Comparison of ENCODE assay signal across 22 cellular contexts in genomic region chr16:85658504-85659326, GRCh38. TPM values are rescaled to one million over a fixed set of nuclear protein-coding genes. Genes with fewer than 3 reads are reported as not detected.
DNase-seq lines count a peak whose midpoint lies in the region; ATAC-seq and TF ChIP-seq lines count a peak whose summit lies in the region.
"Had no signal": no experiment of that assay in that cellular context is flagged by ENCODE, and none has a peak within 500 bp of the region (broad histone marks: within the 10 kb centered on the region; RNA-seq: fewer than 3 reads in every experiment).

No MANE protein-coding gene starts in this region.

- no peak overlapping the region for H3K4me3 ChIP-seq in endocrine pancreas (ENCODE audit: control insufficient read depth, insufficient read depth, low read length)
- H3K4me3 ChIP-seq: gastrocnemius medialis, ovary, vagina had no signal

- peaks cover 27% of the 10 kb centered on the region for H3K4me1 Mint-ChIP-seq in neural crest cell
- H3K4me1 Mint-ChIP-seq: activated naive CD8-positive, alpha-beta T cell treated with anti-CD3 and anti-CD28 coated beads for 36 hours had no signal

- no peaks in the 10 kb centered on the region for H3K27me3 ChIP-seq in endocrine pancreas (ENCODE audit: control insufficient read depth, insufficient read depth, low read length)
- H3K27me3 ChIP-seq: gastrocnemius medialis, ovary, vagina had no signal

- H3K9ac ChIP-seq in endocrine pancreas (ENCODE audit: control insufficient read depth, insufficient read depth, low read length) = peak overlapping the region; percentile 54

- peaks cover 9% of the 10 kb centered on the region for H3K36me3 Mint-ChIP-seq in neural crest cell (ENCODE audit: low read depth)
- H3K36me3 Mint-ChIP-seq: natural killer cell treated with Interleukin-12 subunit alpha and Interleukin-12 subunit beta and Interleukin-15 and Interleukin-18, amount 100 ng/mL, for 72 hours had no signal

- H3K4me3 Mint-ChIP-seq in neural crest cell = peak overlapping the region; percentile 73
- H3K4me3 Mint-ChIP-seq: activated naive CD8-positive, alpha-beta T cell treated with anti-CD3 and anti-CD28 coated beads for 36 hours; CD8-positive, alpha-beta memory T cell; H9; natural killer cell treated with Interleukin-12 subunit alpha and Interleukin-12 subunit beta and Interleukin-15 and Interleukin-18, amount 100 ng/mL, for 72 hours; stimulated activated naive CD8-positive, alpha-beta T cell treated with anti-CD3 and anti-CD28 coated beads, Interleukin-15, Interleukin-2, amounts not matched to agents 100 ng/mL and 50 ng/mL, for 24 hours had no signal

- no peaks in the 10 kb centered on the region for H3K9me3 ChIP-seq in endocrine pancreas (ENCODE audit: control insufficient read depth, low read length)
- H3K9me3 ChIP-seq: gastrocnemius medialis, ovary, vagina had no signal

- peak; percentile 24 for DNase-seq in Right ventricle myocardium superior
- no peak for DNase-seq in left cardiac atrium
- DNase-seq in neural crest cell (ENCODE audit: low read depth, low spot score) = no peak
- DNase-seq in activated effector memory CD4-positive, alpha-beta T cell treated with anti-CD3 and anti-CD28 coated beads, Interleukin-2, amount 50 U/mL, for 16 hours = no peak
- DNase-seq in NOMO-1 treated with DMSO at 0.1 percent for 48 hours (lab: John Stamatoyannopoulos, UW; ENCODE audit: unreplicated experiment) = no peak
- DNase-seq in LoVo (ENCODE audit: low spot score) = no peak
- DNase-seq: activated CD4-positive, alpha-beta T cell treated with anti-CD3 and anti-CD28 coated beads, Interleukin-2, amount 50 U/mL, for 48 hours; activated naive CD8-positive, alpha-beta T cell treated with anti-CD3 and anti-CD28 coated beads for 36 hours; dermis blood vessel endothelial cell; DMS153; gastrocnemius medialis; NCI-H1930; NCI-H69 had no signal

- H3K36me3 ChIP-seq in endocrine pancreas (ENCODE audit: control insufficient read depth, insufficient read depth, low read length) = no peaks in the 10 kb centered on the region
- H3K36me3 ChIP-seq: ovary had no signal

- peaks cover 9% of the 10 kb centered on the region for H3K27me3 Mint-ChIP-seq in neural crest cell (ENCODE audit: low read depth)
- H3K27me3 Mint-ChIP-seq: activated naive CD8-positive, alpha-beta T cell treated with anti-CD3 and anti-CD28 coated beads for 36 hours; CD8-positive, alpha-beta memory T cell; natural killer cell treated with Interleukin-12 subunit alpha and Interleukin-12 subunit beta and Interleukin-15 and Interleukin-18, amount 100 ng/mL, for 72 hours; stimulated activated naive CD8-positive, alpha-beta T cell treated with anti-CD3 and anti-CD28 coated beads, Interleukin-15, Interleukin-2, amounts not matched to agents 100 ng/mL and 50 ng/mL, for 24 hours had no signal

- ATAC-seq in Right ventricle myocardium superior (ENCODE audit: poor library complexity) = no peak
- no peak for ATAC-seq in left cardiac atrium
- no peak for ATAC-seq in HG03571 (IDR thresholded peaks at IDR 0.05; ENCODE audit: unreplicated experiment)
- ATAC-seq: sciatic nerve had no signal

- no peaks in the 10 kb centered on the region for H3K4me1 ChIP-seq in endocrine pancreas (ENCODE audit: control insufficient read depth, insufficient read depth, low read length)

- TF ChIP-seq CTCF in neural crest cell (conservative IDR thresholded peaks at IDR 0.05) = no peak

- no peaks in the 10 kb centered on the region for H3K9me3 Mint-ChIP-seq in neural crest cell
- H3K9me3 Mint-ChIP-seq: activated naive CD8-positive, alpha-beta T cell treated with anti-CD3 and anti-CD28 coated beads for 36 hours; CD8-positive, alpha-beta memory T cell; H9; natural killer cell treated with Interleukin-12 subunit alpha and Interleukin-12 subunit beta and Interleukin-15 and Interleukin-18, amount 100 ng/mL, for 72 hours; stimulated activated naive CD8-positive, alpha-beta T cell treated with anti-CD3 and anti-CD28 coated beads, Interleukin-15, Interleukin-2, amounts not matched to agents 100 ng/mL and 50 ng/mL, for 24 hours had no signal

- intact Hi-C loops in Right ventricle myocardium superior (cut with DNase I) (loop anchor here (10.0 kb wide), 1 partner anchor 56 kb away; no protein-coding TSS in a partner anchor), left cardiac atrium (cut with DNase I) (no loop called here)

- no peak overlapping the region for H3K27ac Mint-ChIP-seq in neural crest cell (ENCODE audit: unreplicated experiment)
- H3K27ac Mint-ChIP-seq: activated naive CD8-positive, alpha-beta T cell treated with anti-CD3 and anti-CD28 coated beads for 36 hours had no signal

RNA-seq across cellular contexts. Expression of gene GINS2, which starts 30.0 kb away (rescaled TPM):
- 0.81 TPM for total RNA-seq in Right ventricle myocardium superior
- total RNA-seq in left cardiac atrium = 1 to 10 TPM; 1.2 to 2.4 TPM
- total RNA-seq in neural crest cell = 74.0 and 82.2 TPM in 2 replicates

RNA-seq across cellular contexts. Expression of gene GSE1, which starts 45.6 kb away (rescaled TPM):
- total RNA-seq in Right ventricle myocardium superior (30.3 TPM), left cardiac atrium (10 to 100 TPM; 54.6 to 60.6 TPM), neural crest cell (26.7 and 27.3 TPM in 2 replicates)

Comparison
In these comparisons a context has a peak if more than half of its experiments do, and no peak if none do; other contexts are left out.
1. RNA of gene GINS2, which starts 30.0 kb away (total RNA-seq): 74.0 to 82.2 TPM in neural crest cell; 1.2 to 2.4 TPM in left cardiac atrium and 0.81 TPM in Right ventricle myocardium superior (single experiment); every median in the first group is over 10 times any median in the second.